11 cellular contexts compared by ENCODE assay signal in the genomic region with DNA sequence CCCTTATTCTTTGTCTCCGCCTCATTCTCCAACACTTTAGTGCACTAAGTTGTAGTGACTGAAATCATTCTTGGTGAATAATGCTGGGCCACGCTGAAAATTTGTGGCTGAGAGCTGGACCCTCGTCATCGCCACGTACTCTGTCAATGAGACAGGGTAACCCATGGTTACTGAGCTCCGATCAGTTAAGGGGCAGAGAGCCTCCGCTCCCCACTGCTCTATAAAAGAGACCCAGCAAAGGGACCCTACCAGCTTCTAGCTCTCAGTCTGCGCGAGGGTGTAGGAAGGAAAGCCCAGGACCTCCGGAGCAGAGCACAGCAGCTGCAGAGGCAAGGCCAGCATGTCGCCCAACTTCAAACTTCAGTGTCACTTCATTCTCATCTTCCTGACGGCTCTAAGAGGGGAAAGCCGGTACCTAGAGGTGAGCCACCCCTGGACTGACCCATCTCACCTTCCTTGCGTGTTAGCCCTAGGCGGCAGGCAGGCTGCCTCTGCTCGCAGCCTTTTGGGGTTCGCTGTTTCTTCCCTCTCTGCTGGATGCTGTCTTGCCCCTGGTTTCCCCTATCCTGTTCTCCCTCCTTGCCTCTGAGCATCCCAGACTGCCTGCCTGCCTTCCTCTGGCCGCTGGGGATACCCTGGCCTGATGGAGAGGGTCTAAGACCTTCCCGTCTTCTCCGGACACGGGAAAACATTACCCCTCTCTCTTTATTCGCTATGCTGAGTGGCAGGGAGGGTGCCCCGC. TPM values are rescaled to one million over a fixed set of nuclear protein-coding genes. Genes with fewer than 3 reads are reported as not detected.
DNase-seq lines count a peak whose midpoint lies in the region; ATAC-seq and TF ChIP-seq lines count a peak whose summit lies in the region.
"Had no signal": no experiment of that assay in that cellular context is flagged by ENCODE, and none has a peak within 500 bp of the region (broad histone marks: within the 10 kb centered on the region; RNA-seq: fewer than 3 reads in every experiment).

A gene with protein sequence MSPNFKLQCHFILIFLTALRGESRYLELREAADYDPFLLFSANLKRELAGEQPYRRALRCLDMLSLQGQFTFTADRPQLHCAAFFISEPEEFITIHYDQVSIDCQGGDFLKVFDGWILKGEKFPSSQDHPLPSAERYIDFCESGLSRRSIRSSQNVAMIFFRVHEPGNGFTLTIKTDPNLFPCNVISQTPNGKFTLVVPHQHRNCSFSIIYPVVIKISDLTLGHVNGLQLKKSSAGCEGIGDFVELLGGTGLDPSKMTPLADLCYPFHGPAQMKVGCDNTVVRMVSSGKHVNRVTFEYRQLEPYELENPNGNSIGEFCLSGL (plus strand): TSS at position 251 of the 742 bp plus-strand sequence. CDS start 90 bp downstream, at position 341.

- ATAC-seq in WTC11 = peak; percentile 85
- ATAC-seq in HG03097 (IDR thresholded peaks at IDR 0.05; ENCODE audit: low FRiP score, unreplicated experiment) = no peak

- H3K36me3 Mint-ChIP-seq in WTC11 = no peaks in the 10 kb centered on the region
- no peaks in the 10 kb centered on the region for H3K36me3 Mint-ChIP-seq in activated naive CD4-positive, alpha-beta T cell treated with anti-CD3 and anti-CD28 coated beads, Interleukin-2, amount 10 ng/mL, durations not matched to agents 7 days and 5 days

- H3K4me3 ChIP-seq in iPS-18a (ENCODE audit: low read length) = peak within 1 kb of the TSS; percentile 62
- peak within 1 kb of the TSS; percentile 40 for H3K4me3 ChIP-seq in skeletal muscle cell (ENCODE audit: low read depth, low read length)

- peaks cover 59% of the 10 kb centered on the region for H3K27me3 Mint-ChIP-seq in WTC11 (ENCODE audit: low read depth)
- peaks cover 62% of the 10 kb centered on the region for H3K27me3 Mint-ChIP-seq in activated naive CD4-positive, alpha-beta T cell treated with anti-CD3 and anti-CD28 coated beads, Interleukin-2, amount 10 ng/mL, durations not matched to agents 7 days and 5 days

- peaks cover 12% of the 10 kb centered on the region; the same call in 1 of the 2 replicates for H3K4me1 Mint-ChIP-seq in WTC11
- H3K4me1 Mint-ChIP-seq in activated naive CD4-positive, alpha-beta T cell treated with anti-CD3 and anti-CD28 coated beads, Interleukin-2, amount 10 ng/mL, durations not matched to agents 7 days and 5 days = peaks cover 6% of the 10 kb centered on the region

- no peaks in the 10 kb centered on the region for H3K9me3 Mint-ChIP-seq in WTC11
- H3K9me3 Mint-ChIP-seq in activated naive CD4-positive, alpha-beta T cell treated with anti-CD3 and anti-CD28 coated beads, Interleukin-2, amount 10 ng/mL, durations not matched to agents 7 days and 5 days = no peaks in the 10 kb centered on the region

- peaks cover 59% of the 10 kb centered on the region for H3K27me3 ChIP-seq in iPS-18a (ENCODE audit: control insufficient read depth, insufficient read depth, low read length)

- H3K27ac Mint-ChIP-seq in WTC11 = no peak within 1 kb of the TSS
- H3K27ac Mint-ChIP-seq in activated naive CD4-positive, alpha-beta T cell treated with anti-CD3 and anti-CD28 coated beads, Interleukin-2, amount 10 ng/mL, durations not matched to agents 7 days and 5 days = no peak within 1 kb of the TSS

- peak within 1 kb of the TSS; percentile 74 for H3K4me3 Mint-ChIP-seq in WTC11
- H3K4me3 Mint-ChIP-seq in activated naive CD4-positive, alpha-beta T cell treated with anti-CD3 and anti-CD28 coated beads, Interleukin-2, amount 10 ng/mL, durations not matched to agents 7 days and 5 days = no peak within 1 kb of the TSS

- POLR2A ChIA-PET in WTC11 (lab: Charles Lee) = interaction anchor here (0.6 kb wide), 1 partner anchor 798 kb away, joined by 5 read pairs; no protein-coding TSS in a partner anchor

- TF ChIP-seq CTCF in GM10266 (IDR thresholded peaks at IDR 0.05; ENCODE audit: control insufficient read depth, insufficient read depth, low read depth, missing control alignments) (no peak), WTC11 (IDR thresholded peaks at IDR 0.05) (no peak)

- H3K27ac ChIP-seq in iPS-18a (ENCODE audit: low read length) = no peak within 1 kb of the TSS

- H3K36me3 ChIP-seq in iPS-18a (ENCODE audit: control insufficient read depth, low read depth, low read length) = no peaks in the 10 kb centered on the region

- no peak within 1 kb of the TSS for H3K9ac ChIP-seq in iPS-18a (ENCODE audit: low read length)

- no peaks in the 10 kb centered on the region for H3K9me3 ChIP-seq in iPS-18a (ENCODE audit: control insufficient read depth, low read depth, low read length)

- no peaks in the 10 kb centered on the region for H3K4me1 ChIP-seq in iPS-18a (ENCODE audit: control insufficient read depth, low read depth, low read length)

- CTCF ChIA-PET in WTC11 (lab: Charles Lee) = interaction anchor here (1.2 to 2.8 kb wide), 3 partner anchors 78 to 124 kb away, joined by 4 to 13 read pairs (median 12); no protein-coding TSS in a partner anchor
- CTCF ChIA-PET in activated naive CD4-positive, alpha-beta T cell treated with anti-CD3 and anti-CD28 coated beads, Interleukin-2, amount 10 ng/mL, durations not matched to agents 7 days and 5 days (lab: Charles Lee) = no interaction called here

- DNase-seq in GM10266 (ENCODE audit: extremely low spot score) (peak; percentile 28), WTC11 (ENCODE audit: low spot score) (peak; percentile 37), skeletal muscle cell (ENCODE audit: low read depth) (no peak), putamen (ENCODE audit: low spot score) (no peak)
- no peak for DNase-seq in activated naive CD4-positive, alpha-beta T cell treated with anti-CD3 and anti-CD28 coated beads, Interleukin-2, amount 10 ng/mL, durations not matched to agents 7 days and 5 days
- DNase-seq in stimulated activated CD4-positive, alpha-beta T cell treated with anti-CD3 and anti-CD28 coated beads, Interleukin-2, amount 100 ng/mL, for 48 hours = no peak
- DNase-seq: amniotic stem cell, DMS79, NCI-H2081 treated with DMSO at 0.1 percent for 48 hours had no signal

TF ChIP-seq in WTC11, 78 proteins besides CTCF, POLR2A, EP300 and RAD21:
- TF ChIP-seq JUN (CRISPR knock-in tag; IDR thresholded peaks at IDR 0.05) (no peak), ZBTB21 (CRISPR knock-in tag; IDR thresholded peaks at IDR 0.05; ENCODE audit: borderline replicate concordance) (0 out of 2 replicates have a peak, but pooled peaks have one; percentile 16), TP53 (CRISPR knock-in tag; IDR thresholded peaks at IDR 0.05) (no peak)

RNA-seq across cellular contexts. Expression of the gene that starts here (rescaled TPM):
- not detected in 3 replicates for total RNA-seq in WTC11 (2021)

Comparison
In these comparisons a context has a peak if more than half of its experiments do, and no peak if none do; other contexts are left out.
1. Peak in DNase-seq and ATAC-seq in WTC11; RNA of the gene not detected or under 1 TPM.